Comparison of ENCODE assay signal across 8 cellular contexts in the genomic region with DNA sequence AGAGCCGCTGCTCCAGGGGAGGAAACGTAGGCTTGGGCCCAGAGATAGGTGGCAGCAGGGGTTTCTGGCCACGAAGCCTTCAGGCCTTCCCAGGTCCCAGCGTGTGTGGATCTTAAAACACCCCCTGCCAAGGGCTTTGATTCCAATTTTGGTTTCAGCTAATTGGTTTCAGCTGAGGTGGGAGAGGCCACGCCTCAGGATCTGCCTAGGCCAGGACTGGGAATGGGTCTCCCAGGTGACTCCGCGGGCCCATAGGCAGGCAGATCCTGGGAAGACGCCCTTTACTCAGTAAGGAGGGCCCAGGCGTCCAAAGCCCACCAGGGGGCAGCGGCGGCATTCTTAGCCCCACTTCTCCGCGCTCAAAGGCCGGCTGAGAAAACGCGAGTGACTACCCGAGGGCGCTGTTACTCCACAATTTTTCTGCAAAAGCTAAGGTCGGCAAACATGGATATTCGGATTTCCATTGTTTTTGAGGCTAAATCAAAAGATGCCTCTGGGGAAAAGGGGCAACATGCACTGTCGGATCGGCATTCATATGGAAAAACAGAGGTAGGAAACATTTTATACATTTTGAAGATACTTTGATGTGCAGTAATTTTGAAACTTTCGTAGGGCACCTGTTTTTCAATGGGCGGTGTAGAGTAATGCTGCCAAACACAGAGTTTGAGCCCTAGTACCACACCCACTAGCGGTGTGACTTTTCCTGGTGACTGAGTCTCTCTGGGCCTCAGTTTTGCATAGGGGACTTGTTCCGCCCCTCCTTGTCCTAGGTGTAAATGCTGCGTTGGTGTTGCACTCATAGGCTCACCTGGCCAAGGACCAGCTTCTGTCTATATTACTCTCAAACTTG. TPM values are rescaled to one million over a fixed set of nuclear protein-coding genes. Genes with fewer than 3 reads are reported as not detected.
DNase-seq lines count a peak whose midpoint lies in the region; ATAC-seq and TF ChIP-seq lines count a peak whose summit lies in the region.

No MANE protein-coding gene starts in this region.

- DNase-seq in NCI-H1105 treated with DMSO at 0.1 percent for 48 hours (lab: John Stamatoyannopoulos, UW) (peak; percentile 89), ascending aorta (ENCODE audit: low spot score in 2 of 2) (peak; percentile 38 to 94), hepatocyte (ENCODE audit: low spot score) (peak; percentile 94), sigmoid colon (peak; percentile 94), NK-92 (lab: John Stamatoyannopoulos, UW; ENCODE audit: unreplicated experiment) (no peak)
- DNase-seq in T-helper 2 cell treated with Interferon-gamma antibody and Interleukin-4, amounts not matched to agents 5 μg/mL and 100 μg/mL, for 36 hours (ENCODE audit: low spot score), result peak; percentile 44

- peaks cover 58% of the 10 kb centered on the region for H3K27me3 Mint-ChIP-seq in T-helper 2 cell treated with Interferon-gamma antibody and Interleukin-4, amounts not matched to agents 5 μg/mL and 100 μg/mL, for 36 hours (ENCODE audit: low read depth)

- H3K27ac ChIP-seq in ascending aorta (no peak overlapping the region), hepatocyte (no peak overlapping the region), sigmoid colon (peak overlapping the region in 1 of 4 donors; percentile 14)

- no peaks in the 10 kb centered on the region for H3K36me3 Mint-ChIP-seq in T-helper 2 cell treated with Interferon-gamma antibody and Interleukin-4, amounts not matched to agents 5 μg/mL and 100 μg/mL, for 36 hours (ENCODE audit: low read depth)

- peak overlapping the region; percentile 24 for H3K4me3 Mint-ChIP-seq in T-helper 2 cell treated with Interferon-gamma antibody and Interleukin-4, amounts not matched to agents 5 μg/mL and 100 μg/mL, for 36 hours

- WGBS in hepatocyte (ENCODE audit: low lambda C conversion rate, missing lambda C conversion rate), result 25% methylated on average over 27 of the region's 27 CpGs
- 18 to 25% methylated on average over 27 of the region's 27 CpGs for WGBS in sigmoid colon, 2 donors

- no peaks in the 10 kb centered on the region for H3K79me2 ChIP-seq in hepatocyte

- peak; percentile 93 for ATAC-seq in GM18498 (IDR thresholded peaks at IDR 0.05; ENCODE audit: unreplicated experiment)
- peak; percentile 93 for ATAC-seq in HG02852 (IDR thresholded peaks at IDR 0.05; ENCODE audit: unreplicated experiment)

- H3K9me3 ChIP-seq in ascending aorta (no peaks in the 10 kb centered on the region), hepatocyte (ENCODE audit: low read depth) (no peaks in the 10 kb centered on the region), sigmoid colon (no peaks in the 10 kb centered on the region)

- H3K4me3 ChIP-seq in ascending aorta, result no peak overlapping the region
- no peak overlapping the region for H3K4me3 ChIP-seq in hepatocyte
- no peak overlapping the region for H3K4me3 ChIP-seq in sigmoid colon

- H2AFZ ChIP-seq in hepatocyte, result no peak overlapping the region

- H3K9me2 ChIP-seq in hepatocyte (replicated peaks; ENCODE audit: insufficient read depth), result no peaks in the 10 kb centered on the region

- no peak for TF ChIP-seq EP300 in sigmoid colon (IDR thresholded peaks at IDR 0.05)

- H3K4me2 ChIP-seq in hepatocyte, result peak overlapping the region; percentile 47

- no peaks in the 10 kb centered on the region for H3K36me3 ChIP-seq in ascending aorta
- no peaks in the 10 kb centered on the region for H3K36me3 ChIP-seq in hepatocyte (replicated peaks; ENCODE audit: insufficient read depth, low read depth)
- H3K36me3 ChIP-seq in sigmoid colon, result no peaks in the 10 kb centered on the region

- H4K20me1 ChIP-seq in hepatocyte (ENCODE audit: insufficient read depth, poor library complexity, severe bottlenecking), result no peaks in the 10 kb centered on the region

- intact Hi-C loops in ascending aorta (cut with DNase I), result loop anchor here (1.0 to 10.0 kb wide), 7 partner anchors 91 to 709 kb away; no protein-coding TSS in a partner anchor
- intact Hi-C loops in sigmoid colon (cut with DNase I), result loop anchor here (1.0 to 10.0 kb wide), 5 partner anchors 157 to 577 kb away; a partner anchor contains a TSS

- TF ChIP-seq CTCF in ascending aorta (IDR thresholded peaks at IDR 0.05) (peak; percentile 98 to 100 (median 98)), hepatocyte (IDR thresholded peaks at IDR 0.05; ENCODE audit: poor library complexity) (peak; percentile 100), sigmoid colon (IDR thresholded peaks at IDR 0.05) (peak; percentile 95 to 99 (median 97))

- no peaks in the 10 kb centered on the region for H3K27me3 ChIP-seq in ascending aorta
- no peaks in the 10 kb centered on the region for H3K27me3 ChIP-seq in hepatocyte
- no peaks in the 10 kb centered on the region for H3K27me3 ChIP-seq in sigmoid colon

- peaks cover 2% of the 10 kb centered on the region for H3K4me1 Mint-ChIP-seq in T-helper 2 cell treated with Interferon-gamma antibody and Interleukin-4, amounts not matched to agents 5 μg/mL and 100 μg/mL, for 36 hours (ENCODE audit: low read depth)

- H3K4me1 ChIP-seq in ascending aorta (peaks cover 0 to 6% of the 10 kb centered on the region in 2 donors), hepatocyte (ENCODE audit: insufficient read depth) (no peaks in the 10 kb centered on the region), sigmoid colon (peaks cover 0 to 8% (median 3%) of the 10 kb centered on the region in 4 donors)

- H3K9me3 Mint-ChIP-seq in T-helper 2 cell treated with Interferon-gamma antibody and Interleukin-4, amounts not matched to agents 5 μg/mL and 100 μg/mL, for 36 hours, result no peaks in the 10 kb centered on the region

- H3K27ac Mint-ChIP-seq in T-helper 2 cell treated with Interferon-gamma antibody and Interleukin-4, amounts not matched to agents 5 μg/mL and 100 μg/mL, for 36 hours, result no peak overlapping the region

- no peak for TF ChIP-seq POLR2A in sigmoid colon (IDR thresholded peaks at IDR 0.05)

RNA-seq across cellular contexts. Expression of a gene that starts 31.8 kb away (rescaled TPM):
- 3.7 TPM for total RNA-seq in ascending aorta
- 33.5 and 36.4 TPM in 2 replicates for total RNA-seq in hepatocyte
- 25.9 and 28.7 TPM in 2 replicates for polyA plus RNA-seq in hepatocyte
- total RNA-seq in sigmoid colon, result 10 to 100 TPM in 2 of 4 donors, 1 to 10 TPM in 2; 6.7 to 14.2 (median 9.7) TPM
- polyA plus RNA-seq in sigmoid colon, result 10 to 100 TPM; 33.6 to 49.7 (median 40.8) TPM

RNA-seq across cellular contexts. Expression of a gene that starts 48.8 kb away (rescaled TPM):
- total RNA-seq in ascending aorta (2.3 TPM), hepatocyte (27.2 and 30.1 TPM in 2 replicates), sigmoid colon (10 to 100 TPM in 3 of 4 donors, 1 to 10 TPM in 1; 8.9 to 31.1 (median 19.4) TPM)
- polyA plus RNA-seq in hepatocyte (39.2 and 41.2 TPM in 2 replicates), sigmoid colon (10 to 100 TPM; 13.2 to 24.0 (median 13.4) TPM)
